In genomic region chr13:110957181-110957884, GRCh38 we compare ENCODE assay signal across 10 cellular contexts. TPM values are rescaled to one million over a fixed set of nuclear protein-coding genes. Genes with fewer than 3 reads are reported as not detected.
DNase-seq lines count a peak whose midpoint lies in the region; ATAC-seq, FAIRE-seq and TF ChIP-seq lines count a peak whose summit lies in the region.
"Had no signal": no experiment of that assay in that cellular context is flagged by ENCODE, and none has a peak within 500 bp of the region (broad histone marks: within the 10 kb centered on the region; RNA-seq: fewer than 3 reads in every experiment).

No MANE protein-coding gene starts in this region.

- H3K4me3 ChIP-seq in HFF-Myc (replicated peaks; ENCODE audit: low read depth, low read length): no peak overlapping the region
- H3K4me3 ChIP-seq in keratinocyte (ENCODE audit: control insufficient read depth in 2 of 3, extremely low read depth in 1 of 3, insufficient read depth in 2 of 3, low read depth in 1 of 3, low read length in 3 of 3): no peak overlapping the region
- no peak overlapping the region for H3K4me3 ChIP-seq in dorsolateral prefrontal cortex

- peaks cover 35% of the 10 kb centered on the region for H3K9me3 Mint-ChIP-seq in WTC11

- no peak overlapping the region for H3K9ac ChIP-seq in keratinocyte (ENCODE audit: control insufficient read depth, extremely low read depth, insufficient read depth, low read length)

- TF ChIP-seq CTCF in C4-2B (conservative IDR thresholded peaks at IDR 0.05) (peak; percentile 8; the same call in 1 of the 2 replicates), HFF-Myc (IDR thresholded peaks at IDR 0.05; ENCODE audit: low read depth, low read length, missing control alignments) (peak; percentile 45), WTC11 (IDR thresholded peaks at IDR 0.05) (peak; percentile 50), keratinocyte (optimal IDR thresholded peaks at IDR 0.05 in 1 of 3, IDR thresholded peaks at IDR 0.05 in 1 of 3, conservative IDR thresholded peaks at IDR 0.05 in 1 of 3; ENCODE audit: extremely low read depth in 1 of 3, insufficient read depth in 2 of 3, low read length in 3 of 3) (no peak), dorsolateral prefrontal cortex (IDR thresholded peaks at IDR 0.05 in 54 of 56, conservative IDR thresholded peaks at IDR 0.05 in 2 of 56; ENCODE audit: low read depth in 1 of 56, partially characterized antibody in 56 of 56) (no peak)

- H3K27me3 Mint-ChIP-seq in WTC11 (ENCODE audit: low read depth): no peaks in the 10 kb centered on the region; the same call in 1 of the 2 replicates

- no peak overlapping the region for H3K27ac Mint-ChIP-seq in WTC11

- no peak overlapping the region for H3K27ac ChIP-seq in C4-2B
- no peak overlapping the region for H3K27ac ChIP-seq in keratinocyte (ENCODE audit: control insufficient read depth, insufficient read depth, low read length)
- H3K27ac ChIP-seq in dorsolateral prefrontal cortex: no peak overlapping the region

- no peak overlapping the region for H3K4me3 Mint-ChIP-seq in WTC11

- peaks cover 4% of the 10 kb centered on the region for H3K9me3 ChIP-seq in keratinocyte (ENCODE audit: control insufficient read depth, low read depth, low read length)

- no peaks in the 10 kb centered on the region for H4K20me1 ChIP-seq in keratinocyte (ENCODE audit: control insufficient read depth, extremely low read depth, insufficient read depth, low read length)

- dilution Hi-C loops in keratinocyte (cut with MboI; ENCODE audit: extremely low pct_ligation_motif_present, low sequenced_read_pairs): no loop called here

- CTCF ChIA-PET in WTC11 (lab: Charles Lee): no interaction called here

- no peaks in the 10 kb centered on the region for H3K27me3 ChIP-seq in keratinocyte (ENCODE audit: control insufficient read depth, extremely low read depth, insufficient read depth, low read length)
- no peaks in the 10 kb centered on the region for H3K27me3 ChIP-seq in dorsolateral prefrontal cortex

- peak; percentile 13 for FAIRE-seq in keratinocyte (lab: Jason Lieb, UNC)

- no peak for DNase-seq in HFF-Myc (ENCODE audit: extremely low read depth, low read depth)
- peak; percentile 55 for DNase-seq in WTC11 (ENCODE audit: low spot score)
- no peak for DNase-seq in keratinocyte (ENCODE audit: low read depth, low spot score)
- no peak for DNase-seq in stimulated activated naive CD4-positive, alpha-beta T cell (lab: John Stamatoyannopoulos, UW)
- DNase-seq in NOMO-1 treated with DMSO at 0.1 percent for 48 hours (lab: John Stamatoyannopoulos, UW; ENCODE audit: unreplicated experiment): no peak
- no peak for DNase-seq in dorsolateral prefrontal cortex
- DNase-seq in NCI-H128 (lab: John Stamatoyannopoulos, UW; ENCODE audit: unreplicated experiment): no peak
- DNase-seq: NCI-H2171 treated with DMSO at 0.1 percent for 48 hours had no signal

- intact Hi-C loops in dorsolateral prefrontal cortex (cut with DNase I): no loop called here

- H3K4me2 ChIP-seq in keratinocyte (ENCODE audit: control insufficient read depth, extremely low read depth, insufficient read depth, low read depth, low read length): no peak overlapping the region

- peaks cover 22% of the 10 kb centered on the region for H3K36me3 Mint-ChIP-seq in WTC11

- H3K79me2 ChIP-seq in keratinocyte (ENCODE audit: control insufficient read depth, insufficient read depth, low read length): no peaks in the 10 kb centered on the region

- no peak overlapping the region for H2AFZ ChIP-seq in keratinocyte (ENCODE audit: control insufficient read depth, low read length)

- ATAC-seq in WTC11: peak; percentile 64; the same call in 1 of the 2 replicates
- ATAC-seq: Right ventricle myocardium inferior had no signal

- H3K4me1 ChIP-seq in keratinocyte (ENCODE audit: control insufficient read depth, extremely low read depth, insufficient read depth, low read length): peaks cover 9% of the 10 kb centered on the region

- H3K36me3 ChIP-seq in keratinocyte (ENCODE audit: control insufficient read depth in 2 of 2, extremely low read depth in 1 of 2, insufficient read depth in 2 of 2, low read length in 2 of 2): no peaks in the 10 kb centered on the region

- H3K4me1 Mint-ChIP-seq in WTC11: no peaks in the 10 kb centered on the region

- no peaks in the 10 kb centered on the region for H3K9me1 ChIP-seq in keratinocyte (ENCODE audit: control insufficient read depth, extremely low read depth, insufficient read depth, low read length)

- POLR2A ChIA-PET in WTC11 (lab: Charles Lee): no interaction called here

TF ChIP-seq in WTC11, 78 proteins besides CTCF, POLR2A, EP300 and RAD21:
- TF ChIP-seq MAX (CRISPR knock-in tag; IDR thresholded peaks at IDR 0.05) (no peak), TP53 (CRISPR knock-in tag; IDR thresholded peaks at IDR 0.05) (no peak), NR2C2 (CRISPR knock-in tag; IDR thresholded peaks at IDR 0.05) (no peak), ZNF263 (CRISPR knock-in tag; IDR thresholded peaks at IDR 0.05; ENCODE audit: low read depth) (no peak), USF2 (CRISPR knock-in tag; IDR thresholded peaks at IDR 0.05) (no peak), ATF1 (CRISPR knock-in tag; IDR thresholded peaks at IDR 0.05) (no peak), TCF7 (CRISPR knock-in tag; IDR thresholded peaks at IDR 0.05; ENCODE audit: low read depth) (no peak)

RNA-seq across cellular contexts. Expression of gene ANKRD10, which starts 42.5 kb away (rescaled TPM):
- total RNA-seq in WTC11 (2021) (176 to 219 TPM (median 191 TPM) in 3 replicates), dorsolateral prefrontal cortex (100 to 1,000 TPM; 107 to 197 (median 145) TPM)
- 27.8 to 58.1 TPM (median 34.5 TPM) in 3 replicates for polyA plus RNA-seq in keratinocyte
- 27.5 TPM for polyA plus RNA-seq in keratinocyte (2011; ENCODE audit: low read depth)
- 9.2 and 13.7 TPM in 2 replicates for polyA plus RNA-seq in keratinocyte (2011; cell fraction: cytosol; rRNA removed)
- polyA plus RNA-seq in keratinocyte (2011; cell fraction: nucleus; rRNA removed): 106 and 124 TPM in 2 replicates
- polyA plus RNA-seq in keratinocyte (2012; ENCODE audit: low replicate concordance): 18.2 and 28.9 TPM in 2 replicates
- polyA minus RNA-seq in keratinocyte: 14.5 to 49.4 TPM (median 25.4 TPM) in 3 replicates
- 16.7 TPM for polyA minus RNA-seq in keratinocyte (2011; cell fraction: cytosol; rRNA and poly(A)+ RNA removed)
- 63.9 and 91.4 TPM in 2 replicates for polyA minus RNA-seq in keratinocyte (2011; cell fraction: nucleus; rRNA and poly(A)+ RNA removed)

Comparison
In these comparisons a context has a peak if more than half of its experiments do, and no peak if none do; other contexts are left out.
1. CTCF ChIP-seq: peak in C4-2B (single experiment), HFF-Myc (single experiment) and WTC11 (single experiment); none in keratinocyte (0 of 3) and dorsolateral prefrontal cortex (0 of 56).